Comparison of ENCODE assay signal across 9 cellular contexts in genomic region chr7:108114117-108114841, GRCh38. TPM values are rescaled to one million over a fixed set of nuclear protein-coding genes. Genes with fewer than 3 reads are reported as not detected.
DNase-seq lines count a peak whose midpoint lies in the region; ATAC-seq and TF ChIP-seq lines count a peak whose summit lies in the region.
"Had no signal": no experiment of that assay in that cellular context is flagged by ENCODE, and none has a peak within 500 bp of the region (broad histone marks: within the 10 kb centered on the region; RNA-seq: fewer than 3 reads in every experiment).

No MANE protein-coding gene starts in this region.

- H3K36me3 ChIP-seq in Caco-2 (ENCODE audit: control insufficient read depth, insufficient read depth, low read length) (no peaks in the 10 kb centered on the region), right lobe of liver (no peaks in the 10 kb centered on the region)

- no TSS peak for BruUV-seq in Caco-2 (replicated peaks; lab: Mats Ljungman, UMichigan)

- H3K4me3 Mint-ChIP-seq in Caco-2 (ENCODE audit: unreplicated experiment): no peak overlapping the region

- H3K27ac ChIP-seq in VCaP: no peak overlapping the region; the same call in 1 of the 2 replicates
- no peak overlapping the region for H3K27ac ChIP-seq in right lobe of liver
- H3K27ac ChIP-seq: SK-N-MC had no signal

- H3K27me3 Mint-ChIP-seq in Caco-2 (ENCODE audit: insufficient read depth, unreplicated experiment): no peaks in the 10 kb centered on the region

- 60% methylated on average over 5 of the region's 6 CpGs for WGBS in right lobe of liver (ENCODE audit: insufficient coverage, low coverage, low lambda C conversion rate, missing lambda C conversion rate)

- intact Hi-C loops in Caco-2 (cut with micrococcal nuclease; ENCODE audit: unreplicated experiment) (loop anchor here (1.0 kb wide), 2 partner anchors 32 to 383 kb away; no protein-coding TSS in a partner anchor), right lobe of liver (cut with DNase I) (no loop called here)

- DNase-seq in Caco-2 (peak; percentile 60 to 67), right lobe of liver (no peak), HCEC 1CT (no peak), amniotic stem cell (lab: John Stamatoyannopoulos, UW) (no peak)
- no peak for DNase-seq in stimulated activated CD4-positive, alpha-beta T cell treated with anti-CD3 and anti-CD28 coated beads, Interleukin-4, amount 100 ng/mL, for 4 hours

- no peaks in the 10 kb centered on the region for H3K9me3 Mint-ChIP-seq in Caco-2 (ENCODE audit: unreplicated experiment)

- H3K27me3 ChIP-seq in Caco-2 (replicated peaks; ENCODE audit: control insufficient read depth, insufficient read depth, low read length) (no peaks in the 10 kb centered on the region), right lobe of liver (no peaks in the 10 kb centered on the region)

- POLR2A ChIA-PET in Caco-2 (lab: Charles Lee): no interaction called here

- CTCF ChIA-PET in Caco-2 (lab: Charles Lee): interaction anchor here (0.7 to 3.0 kb wide), 6 partner anchors 11 to 383 kb away, joined by 3 to 28 read pairs (median 4); no protein-coding TSS in a partner anchor

- H3K27ac Mint-ChIP-seq in Caco-2 (ENCODE audit: unreplicated experiment): no peak overlapping the region

- H3K36me3 Mint-ChIP-seq in Caco-2 (ENCODE audit: insufficient read depth, unreplicated experiment): no peaks in the 10 kb centered on the region

- peaks cover 3% of the 10 kb centered on the region for H3K4me1 ChIP-seq in Caco-2
- peaks cover 0 to under 1% (median 0%) of the 10 kb centered on the region in 4 donors for H3K4me1 ChIP-seq in right lobe of liver

- H3K4me3 ChIP-seq in Caco-2 (ENCODE audit: low read depth, low read length) (no peak overlapping the region), right lobe of liver (no peak overlapping the region)
- H3K4me3 ChIP-seq: SK-N-MC had no signal

- H3K9me3 ChIP-seq in Caco-2 (no peaks in the 10 kb centered on the region), right lobe of liver (no peaks in the 10 kb centered on the region)

- TF ChIP-seq CTCF in Caco-2 (IDR thresholded peaks at IDR 0.05; ENCODE audit: insufficient read depth in 1 of 2, low read depth in 1 of 2, low read length in 1 of 2, severe bottlenecking in 1 of 2, unreplicated experiment in 1 of 2) (peak; percentile 79 to 80), VCaP (conservative IDR thresholded peaks at IDR 0.05) (peak; percentile 69; the same call in 1 of the 2 replicates), right lobe of liver (IDR thresholded peaks at IDR 0.05) (peak in 3 of 4 donors; percentile 6 to 55 (median 43))

- H3K4me1 Mint-ChIP-seq in Caco-2 (ENCODE audit: low read depth, unreplicated experiment): peaks cover 4% of the 10 kb centered on the region

- TF ChIP-seq POLR2A in right lobe of liver (IDR thresholded peaks at IDR 0.05): no peak

- peak; percentile 85 for ATAC-seq in GM18907 (IDR thresholded peaks at IDR 0.05; ENCODE audit: unreplicated experiment)
- peak; percentile 75 for ATAC-seq in HG03354 (IDR thresholded peaks at IDR 0.05; ENCODE audit: poor library complexity, severe bottlenecking, unreplicated experiment)
- peak in 2 of 4 donors; percentile 45 to 67 for ATAC-seq in right lobe of liver

RNA-seq across cellular contexts. Expression of gene LAMB4, which starts 15.9 kb away (rescaled TPM):
- 0.51 and 0.52 TPM in 2 replicates for total RNA-seq in Caco-2 (2022)
- total RNA-seq in right lobe of liver: not detected

Comparison
In these comparisons a context has a peak if more than half of its experiments do, and no peak if none do; other contexts are left out.
1. DNase-seq: peak in Caco-2 (2 of 2); none in right lobe of liver (0 of 3), HCEC 1CT (single experiment), stimulated activated CD4-positive, alpha-beta T cell treated with anti-CD3 and anti-CD28 coated beads, Interleukin-4, amount 100 ng/mL, for 4 hours (0 of 2) and amniotic stem cell (single experiment).
2. Peak in every context shown above with its lines, with median percentiles within 50 percentile points of each other: CTCF ChIP-seq.